9 cellular contexts compared by ENCODE assay signal in genomic region chr5:87069974-87070608, GRCh38.
A peak's percentile ranks its signal among the peaks of the same experiment; 100 is the strongest.
DNase-seq lines count a peak whose midpoint lies in the region; ATAC-seq and TF ChIP-seq lines count a peak whose summit lies in the region.
"Had no signal": no experiment of that assay in that cellular context is flagged by ENCODE, and none has a peak within 500 bp of the region (broad histone marks: within the 10 kb centered on the region; RNA-seq: fewer than 3 reads in every experiment).

No MANE protein-coding gene starts in this region.

- H3K27me3 Mint-ChIP-seq in activated T-cell treated with anti-CD3 and anti-CD28 coated beads, Interleukin-2, amount 50 U/mL, for 4 hours (ENCODE audit: low read depth): no peaks in the 10 kb centered on the region

- H3K27me3 ChIP-seq in psoas muscle (ENCODE audit: insufficient read depth in 3 of 3, low read length in 2 of 3): no peaks in the 10 kb centered on the region
- no peaks in the 10 kb centered on the region for H3K27me3 ChIP-seq in effector memory CD4-positive, alpha-beta T cell (replicated peaks; ENCODE audit: control insufficient read depth, insufficient read depth, low read length, poor library complexity, severe bottlenecking)

- peaks cover 17% of the 10 kb centered on the region for H3K4me1 Mint-ChIP-seq in activated T-cell treated with anti-CD3 and anti-CD28 coated beads, Interleukin-2, amount 50 U/mL, for 4 hours (ENCODE audit: low read depth)

- intact Hi-C loops in psoas muscle (cut with DNase I): loop anchor here in 1 of 2 donors (10.0 kb wide), 1 partner anchor 325 kb away; no protein-coding TSS in a partner anchor

- no peak overlapping the region for H3K27ac ChIP-seq in psoas muscle
- no peak overlapping the region for H3K27ac ChIP-seq in effector memory CD4-positive, alpha-beta T cell (ENCODE audit: insufficient read depth, low read length, poor library complexity, severe bottlenecking)
- H3K27ac ChIP-seq: skin epidermis had no signal

- H3K36me3 Mint-ChIP-seq in activated T-cell treated with anti-CD3 and anti-CD28 coated beads, Interleukin-2, amount 50 U/mL, for 4 hours (ENCODE audit: insufficient read depth): no peaks in the 10 kb centered on the region

- DNase-seq in HCEC 1CT (peak; percentile 55), OCI-M2 (lab: John Stamatoyannopoulos, UW; ENCODE audit: unreplicated experiment) (peak; percentile 20), epithelial cell of proximal tubule (ENCODE audit: low read depth) (peak; percentile 27), psoas muscle (no peak)
- no peak for DNase-seq in activated effector memory CD4-positive, alpha-beta T cell treated with Interleukin-2 at 50 U/mL for 16 hours
- no peak for DNase-seq in activated T-cell treated with anti-CD3 and anti-CD28 coated beads, Interleukin-2, amount 50 U/mL, for 4 hours
- DNase-seq in effector memory CD4-positive, alpha-beta T cell: no peak

- H3K9me3 ChIP-seq in psoas muscle: no peaks in the 10 kb centered on the region
- no peaks in the 10 kb centered on the region for H3K9me3 ChIP-seq in effector memory CD4-positive, alpha-beta T cell (ENCODE audit: control insufficient read depth, low read length)

- H3K4me3 ChIP-seq in epithelial cell of proximal tubule (ENCODE audit: low read depth, low read length) (no peak overlapping the region), psoas muscle (no peak overlapping the region)
- H3K4me3 ChIP-seq in effector memory CD4-positive, alpha-beta T cell (ENCODE audit: insufficient read depth, low read depth, low read length, poor library complexity, severe bottlenecking): no peak overlapping the region
- H3K4me3 ChIP-seq: skin epidermis had no signal

- WGBS in psoas muscle, 3 donors: 28 to 38% (median 31%) methylated on average over 3 of the region's 3 CpGs

- no peak for ATAC-seq in psoas muscle
- ATAC-seq in activated T-cell treated with anti-CD3 and anti-CD28 coated beads, Interleukin-2, amount 50 U/mL, for 4 hours: no peak

- no peak overlapping the region for H3K4me3 Mint-ChIP-seq in activated T-cell treated with anti-CD3 and anti-CD28 coated beads, Interleukin-2, amount 50 U/mL, for 4 hours

- H3K36me3 ChIP-seq in psoas muscle (ENCODE audit: insufficient read depth in 1 of 2, low read depth in 1 of 2): no peaks in the 10 kb centered on the region
- no peaks in the 10 kb centered on the region for H3K36me3 ChIP-seq in effector memory CD4-positive, alpha-beta T cell (ENCODE audit: control insufficient read depth, insufficient read depth, low read length)

- H3K9me3 Mint-ChIP-seq in activated T-cell treated with anti-CD3 and anti-CD28 coated beads, Interleukin-2, amount 50 U/mL, for 4 hours: no peaks in the 10 kb centered on the region

- TF ChIP-seq CTCF in GM12874 (IDR thresholded peaks at IDR 0.05; ENCODE audit: insufficient read depth, low read depth, low read length) (peak; percentile 17; the same call in 1 of the 2 replicates), epithelial cell of proximal tubule (conservative IDR thresholded peaks at IDR 0.05; ENCODE audit: low read depth, low read length) (peak; percentile 83), psoas muscle (IDR thresholded peaks at IDR 0.05) (peak; percentile 28)

- H3K4me1 ChIP-seq in psoas muscle: no peaks in the 10 kb centered on the region
- peaks cover 8% of the 10 kb centered on the region for H3K4me1 ChIP-seq in effector memory CD4-positive, alpha-beta T cell (ENCODE audit: control insufficient read depth, insufficient read depth, low read length, poor library complexity, severe bottlenecking)

Comparison
In these comparisons a context has a peak if more than half of its experiments do, and no peak if none do; other contexts are left out.
1. CTCF ChIP-seq: peak in every context shown above with its lines; median percentile 83 in epithelial cell of proximal tubule; 28 in psoas muscle; 17 in GM12874.
2. DNase-seq: peak in HCEC 1CT (single experiment), OCI-M2 (single experiment) and epithelial cell of proximal tubule (single experiment); none in psoas muscle (0 of 2), activated effector memory CD4-positive, alpha-beta T cell treated with Interleukin-2 at 50 U/mL for 16 hours (single experiment), activated T-cell treated with anti-CD3 and anti-CD28 coated beads, Interleukin-2, amount 50 U/mL, for 4 hours (single experiment) and effector memory CD4-positive, alpha-beta T cell (0 of 3).